Comparison of ENCODE assay signal across 1 cellular context in the genomic region with DNA sequence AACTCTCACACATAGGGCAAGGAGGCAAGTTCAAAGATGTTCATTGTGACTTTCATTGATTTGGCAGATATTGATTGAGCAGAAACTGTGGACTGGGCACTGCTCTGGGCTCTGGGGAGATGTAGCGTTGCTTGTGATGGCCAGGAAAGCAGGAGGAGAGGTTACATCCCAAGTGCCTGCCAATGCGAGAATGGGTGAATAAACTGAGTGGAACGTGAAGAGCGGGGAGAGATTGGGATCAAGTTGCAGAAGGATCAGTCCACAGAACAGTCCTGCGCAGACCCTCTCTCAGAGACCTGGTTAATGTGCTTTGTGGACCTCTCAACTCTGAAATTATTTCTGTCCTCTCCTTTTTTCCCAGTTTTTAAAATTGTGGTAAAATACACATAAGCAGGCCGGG.
TF ChIP-seq lines count a peak whose summit lies in the region.

No MANE protein-coding gene starts in this region.

TF ChIP-seq in HepG2, 621 proteins besides CTCF, POLR2A, EP300 and RAD21 (continued from another document):
- TF ChIP-seq ZNF761 (CRISPR knock-in tag; conservative IDR thresholded peaks at IDR 0.05) = no peak
